In genomic region chr6:131978522-131978921, GRCh38 we compare ENCODE assay signal across 25 cellular contexts. TPM values are rescaled to one million over a fixed set of nuclear protein-coding genes. Genes with fewer than 3 reads are reported as not detected.
"Had no signal": no experiment of that assay in that cellular context is flagged by ENCODE, and none has a peak within 500 bp of the region (broad histone marks: within the 10 kb centered on the region; RNA-seq: fewer than 3 reads in every experiment).

No MANE protein-coding gene starts in this region.

- H3K27me3 Mint-ChIP-seq: activated naive CD4-positive, alpha-beta T cell treated with anti-CD3 and anti-CD28 coated beads, Interleukin-2, amount 10 ng/mL, durations not matched to agents 7 days and 5 days; activated naive CD8-positive, alpha-beta T cell treated with anti-CD3 and anti-CD28 coated beads for 36 hours had no signal

- H3K9me3 Mint-ChIP-seq: activated B cell treated with CpG ODN at 0.5 μM for 24 hours; activated CD4-positive, alpha-beta memory T cell treated with anti-CD3 and anti-CD28 coated beads, Interleukin-2, amount 10 ng/mL, durations not matched to agents 7 days and 5 days; activated naive CD4-positive, alpha-beta T cell treated with anti-CD3 and anti-CD28 coated beads, Interleukin-2, amount 10 ng/mL, durations not matched to agents 7 days and 5 days; activated naive CD8-positive, alpha-beta T cell treated with anti-CD3 and anti-CD28 coated beads for 36 hours; activated T-cell treated with anti-CD3 and anti-CD28 coated beads, Interleukin-2, amount 50 U/mL, for 72 hours; activated T-helper 2 cell treated with anti-CD3 and anti-CD28 coated beads, Interferon-gamma antibody, Interleukin-2, Interleukin-4, amounts not matched to agents 10 μg/mL and 5 μg/mL and 100 μg/mL, durations not matched to agents 14 hours and 24 hours and 36 hours; T-cell had no signal

- H3K4me1 Mint-ChIP-seq: activated B cell treated with CpG ODN at 0.5 μM for 24 hours; activated CD4-positive, alpha-beta memory T cell treated with anti-CD3 and anti-CD28 coated beads, Interleukin-2, amount 10 ng/mL, durations not matched to agents 7 days and 5 days; activated naive CD4-positive, alpha-beta T cell treated with anti-CD3 and anti-CD28 coated beads, Interleukin-2, amount 10 ng/mL, durations not matched to agents 7 days and 5 days; activated naive CD8-positive, alpha-beta T cell treated with anti-CD3 and anti-CD28 coated beads for 36 hours; T-cell had no signal

- H3K9ac ChIP-seq: KMS-11 had no signal

- H3K9me3 ChIP-seq: MG63 had no signal

- H3K4me3 ChIP-seq: MG63 had no signal

- H3K36me3 Mint-ChIP-seq: activated naive CD4-positive, alpha-beta T cell treated with anti-CD3 and anti-CD28 coated beads, Interleukin-2, amount 10 ng/mL, durations not matched to agents 7 days and 5 days; activated naive CD8-positive, alpha-beta T cell treated with anti-CD3 and anti-CD28 coated beads for 36 hours; T-cell had no signal

- H3K27ac Mint-ChIP-seq: activated B cell treated with CpG ODN at 0.5 μM for 24 hours; activated CD4-positive, alpha-beta memory T cell treated with anti-CD3 and anti-CD28 coated beads, Interleukin-2, amount 10 ng/mL, durations not matched to agents 7 days and 5 days; activated naive CD4-positive, alpha-beta T cell treated with anti-CD3 and anti-CD28 coated beads, Interleukin-2, amount 10 ng/mL, durations not matched to agents 7 days and 5 days; activated naive CD8-positive, alpha-beta T cell treated with anti-CD3 and anti-CD28 coated beads for 36 hours; activated T-cell treated with anti-CD3 and anti-CD28 coated beads, Interleukin-2, amount 50 U/mL, for 72 hours; activated T-helper 2 cell treated with anti-CD3 and anti-CD28 coated beads, Interferon-gamma antibody, Interleukin-2, Interleukin-4, amounts not matched to agents 10 μg/mL and 5 μg/mL and 100 μg/mL, durations not matched to agents 14 hours and 24 hours and 36 hours; T-cell had no signal

- H3K4me3 Mint-ChIP-seq: activated B cell treated with CpG ODN at 0.5 μM for 24 hours; activated CD4-positive, alpha-beta memory T cell treated with anti-CD3 and anti-CD28 coated beads, Interleukin-2, amount 10 ng/mL, durations not matched to agents 7 days and 5 days; activated naive CD4-positive, alpha-beta T cell treated with anti-CD3 and anti-CD28 coated beads, Interleukin-2, amount 10 ng/mL, durations not matched to agents 7 days and 5 days; activated naive CD8-positive, alpha-beta T cell treated with anti-CD3 and anti-CD28 coated beads for 36 hours; activated T-cell treated with anti-CD3 and anti-CD28 coated beads, Interleukin-2, amount 50 U/mL, for 72 hours; T-cell had no signal

- H3K27me3 ChIP-seq: MG63 had no signal

- H3K36me3 ChIP-seq: MG63 had no signal

- DNase-seq: activated B cell treated with CpG ODN at 0.5 μM for 24 hours; activated CD4-positive, alpha-beta memory T cell treated with anti-CD3 and anti-CD28 coated beads, Interleukin-2, amount 10 ng/mL, durations not matched to agents 7 days and 5 days; activated CD4-positive, alpha-beta T cell treated with anti-CD3 and anti-CD28 coated beads for 1 hour; activated CD4-positive, alpha-beta T cell treated with anti-CD3 and anti-CD28 coated beads, Interleukin-2, amount 50 U/mL, for 1 hour; activated gamma-delta T cell treated with Interleukin-2 at 50 U/mL for 16 hours; activated naive CD4-positive, alpha-beta T cell treated with anti-CD3 and anti-CD28 coated beads, Interleukin-2, amount 10 ng/mL, durations not matched to agents 7 days and 5 days; activated naive CD8-positive, alpha-beta T cell treated with anti-CD3 and anti-CD28 coated beads for 36 hours; activated T-cell treated with anti-CD3 and anti-CD28 coated beads, Interleukin-2, amount 50 U/mL, for 72 hours; cerebellar nuclear complex; MG63; MV-4-11; NCI-H1105; NCI-H1436; NCI-H187; NCI-H2081; NCI-H510A treated with DMSO at 0.1 percent for 48 hours; NCI-H69; SHP77 treated with DMSO at 0.1 percent for 48 hours; T-cell; T-helper 2 cell; T1000 had no signal

- FAIRE-seq: TTC549 had no signal

- H3K27ac ChIP-seq: KMS-11 had no signal

- ATAC-seq: activated T-cell treated with anti-CD3 and anti-CD28 coated beads, Interleukin-2, amount 50 U/mL, for 72 hours; T-cell had no signal

- H3K4me2 ChIP-seq: KMS-11 had no signal

RNA-seq across cellular contexts. Expression of gene CCN2, which starts 27.4 kb away (rescaled TPM):
- total RNA-seq: activated CD4-positive, alpha-beta memory T cell treated with anti-CD3 and anti-CD28 coated beads, Interleukin-2, amount 10 ng/mL, durations not matched to agents 7 days and 5 days; activated CD8-positive, alpha-beta memory T cell treated with anti-CD3 and anti-CD28 coated beads for 36 hours; activated naive CD8-positive, alpha-beta T cell treated with anti-CD3 and anti-CD28 coated beads for 36 hours; activated T-cell treated with anti-CD3 and anti-CD28 coated beads, Interleukin-2, amount 50 U/mL, for 72 hours; activated T-helper 2 cell treated with anti-CD3 and anti-CD28 coated beads, Interferon-gamma antibody, Interleukin-2, Interleukin-4, amounts not matched to agents 10 μg/mL and 5 μg/mL and 100 μg/mL, durations not matched to agents 14 hours and 24 hours and 36 hours had no signal
